24 cellular contexts compared by ENCODE assay signal in the genomic region with DNA sequence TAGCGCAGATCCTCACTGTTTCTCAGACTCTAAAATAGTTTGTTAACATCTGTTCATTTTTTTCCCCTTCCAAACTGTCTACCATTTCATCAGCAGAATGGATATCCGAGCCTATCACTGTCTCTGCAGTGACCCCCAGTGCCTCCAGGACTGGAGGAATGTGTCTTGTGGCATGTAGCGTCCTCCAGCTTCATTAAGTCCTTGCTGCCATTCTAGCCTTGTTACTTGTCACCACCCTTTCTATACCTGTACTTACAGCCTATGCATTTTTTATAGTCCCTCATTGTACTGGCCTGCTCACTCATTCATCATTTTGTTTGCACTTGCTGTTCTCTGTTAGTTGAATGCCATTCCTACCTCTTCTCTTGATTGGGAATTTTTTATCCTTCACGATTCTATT.
"Had no signal": no experiment of that assay in that cellular context is flagged by ENCODE, and none has a peak within 500 bp of the region (broad histone marks: within the 10 kb centered on the region; RNA-seq: fewer than 3 reads in every experiment).

No MANE protein-coding gene starts in this region.

- H3K4me3 ChIP-seq: MG63, SJSA1 had no signal

- H3K27ac ChIP-seq: brain microvascular endothelial cell, KMS-11, SJSA1 had no signal

- H3K4me1 Mint-ChIP-seq: activated CD4-positive, alpha-beta T cell treated with anti-CD3 and anti-CD28 coated beads, Interleukin-2, amount 10 ng/mL, durations not matched to agents 7 days and 5 days had no signal

- H3K9ac ChIP-seq: KMS-11 had no signal

- H3K4me3 Mint-ChIP-seq: activated CD4-positive, alpha-beta memory T cell treated with anti-CD3 and anti-CD28 coated beads for 36 hours; activated CD4-positive, alpha-beta T cell treated with anti-CD3 and anti-CD28 coated beads, Interleukin-2, amount 10 ng/mL, durations not matched to agents 7 days and 5 days; activated naive CD4-positive, alpha-beta T cell treated with anti-CD3 and anti-CD28 coated beads for 36 hours; activated naive CD8-positive, alpha-beta T cell; activated T-cell treated with anti-CD3 and anti-CD28 coated beads, Interleukin-2, amount 50 U/mL, for 4 hours; T-helper 1 cell treated with Interleukin-12 subunit alpha and Interleukin-12 subunit beta and Interleukin-4 antibody, amounts not matched to agents 30 μg/mL and 1 μg/mL, for 36 hours had no signal

- H3K9me3 ChIP-seq: MG63, SJSA1 had no signal

- H3K27ac Mint-ChIP-seq: activated CD4-positive, alpha-beta memory T cell treated with anti-CD3 and anti-CD28 coated beads for 36 hours; activated CD4-positive, alpha-beta T cell treated with anti-CD3 and anti-CD28 coated beads, Interleukin-2, amount 10 ng/mL, durations not matched to agents 7 days and 5 days; activated naive CD4-positive, alpha-beta T cell treated with anti-CD3 and anti-CD28 coated beads for 36 hours; activated naive CD8-positive, alpha-beta T cell; T-helper 1 cell treated with Interleukin-12 subunit alpha and Interleukin-12 subunit beta and Interleukin-4 antibody, amounts not matched to agents 30 μg/mL and 1 μg/mL, for 36 hours had no signal

- H3K9me3 Mint-ChIP-seq: activated CD4-positive, alpha-beta memory T cell treated with anti-CD3 and anti-CD28 coated beads for 36 hours; activated CD4-positive, alpha-beta T cell treated with anti-CD3 and anti-CD28 coated beads, Interleukin-2, amount 10 ng/mL, durations not matched to agents 7 days and 5 days; activated naive CD4-positive, alpha-beta T cell treated with anti-CD3 and anti-CD28 coated beads for 36 hours; activated T-cell treated with anti-CD3 and anti-CD28 coated beads, Interleukin-2, amount 50 U/mL, for 4 hours; T-helper 1 cell treated with Interleukin-12 subunit alpha and Interleukin-12 subunit beta and Interleukin-4 antibody, amounts not matched to agents 30 μg/mL and 1 μg/mL, for 36 hours had no signal

- H3K27me3 Mint-ChIP-seq: activated CD4-positive, alpha-beta T cell treated with anti-CD3 and anti-CD28 coated beads, Interleukin-2, amount 10 ng/mL, durations not matched to agents 7 days and 5 days had no signal

- DNase-seq: activated CD4-positive, alpha-beta memory T cell treated with anti-CD3 and anti-CD28 coated beads for 36 hours; activated CD4-positive, alpha-beta T cell treated with anti-CD3 and anti-CD28 coated beads, Interleukin-2, amount 10 ng/mL, durations not matched to agents 7 days and 5 days; activated CD4-positive, CD25-positive, alpha-beta regulatory T cell; activated CD8-positive, alpha-beta memory T cell treated with anti-CD3 and anti-CD28 coated beads for 24 hours; activated gamma-delta T cell; activated naive CD4-positive, alpha-beta T cell treated with anti-CD3 and anti-CD28 coated beads for 36 hours; activated T-cell treated with anti-CD3 and anti-CD28 coated beads, Interleukin-2, amount 50 U/mL, for 4 hours; amygdala; brain microvascular endothelial cell; MG63; MV-4-11; NCI-H1092 treated with DMSO at 0.1 percent for 48 hours; NCI-H1417 treated with DMSO at 0.1 percent for 48 hours; NCI-H1694 treated with DMSO at 0.1 percent for 48 hours; NCI-H2029 treated with DMSO at 0.1 percent for 48 hours; NCI-H345; NCI-H510A; NCI-H526 treated with DMSO at 0.1 percent for 48 hours; PC-3; SHP77 had no signal

- H3K4me1 ChIP-seq: SJSA1 had no signal

- H3K36me3 ChIP-seq: brain microvascular endothelial cell, MG63, SJSA1 had no signal

- ATAC-seq: activated T-cell treated with anti-CD3 and anti-CD28 coated beads, Interleukin-2, amount 50 U/mL, for 4 hours; PC-3 had no signal

- H3K36me3 Mint-ChIP-seq: activated CD4-positive, alpha-beta memory T cell treated with anti-CD3 and anti-CD28 coated beads for 36 hours; activated naive CD8-positive, alpha-beta T cell had no signal

- H3K4me2 ChIP-seq: KMS-11 had no signal

- H3K27me3 ChIP-seq: brain microvascular endothelial cell, MG63 had no signal
